ENCODE assay signal across 23 cellular contexts in the genomic region with DNA sequence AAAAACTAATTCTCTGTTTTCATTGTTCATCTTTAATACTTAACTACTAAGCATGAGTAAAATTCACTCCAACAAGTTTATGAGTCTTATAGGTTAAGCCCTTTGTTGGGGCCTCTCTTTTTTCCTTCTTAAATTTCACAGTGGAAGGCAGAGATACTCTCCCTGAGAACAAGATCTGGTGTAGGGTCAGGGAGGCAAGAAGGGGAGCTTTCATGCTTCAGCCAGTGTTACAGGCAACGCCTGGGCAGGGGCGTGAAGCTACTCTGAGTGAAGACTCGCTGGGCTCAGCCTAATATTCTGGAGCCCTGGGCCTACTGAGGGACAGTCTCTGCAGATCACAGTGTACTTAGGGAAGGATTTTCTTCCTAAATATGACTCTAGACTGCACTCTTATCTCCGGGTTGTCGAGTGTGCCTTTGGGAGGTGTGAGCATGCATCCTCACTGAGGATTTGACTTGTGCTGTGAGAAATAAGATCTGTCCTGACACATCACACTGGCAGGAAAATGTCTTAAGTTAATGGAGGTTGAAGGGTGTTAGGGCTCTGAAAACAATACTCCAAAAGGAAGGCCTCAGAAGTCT.
"Had no signal": no experiment of that assay in that cellular context is flagged by ENCODE, and none has a peak within 500 bp of the region (broad histone marks: within the 10 kb centered on the region; RNA-seq: fewer than 3 reads in every experiment).

No MANE protein-coding gene starts in this region.

- H3K27ac ChIP-seq: coronary artery, foreskin keratinocyte, ovary, spleen, testis, tibial nerve, upper lobe of right lung, vagina had no signal

- H3K36me3 ChIP-seq: ovary, spleen, tibial nerve, upper lobe of right lung, vagina had no signal

- H3K4me3 ChIP-seq: coronary artery, ovary, spleen, testis, tibial nerve, upper lobe of right lung, vagina had no signal

- H3K9me3 Mint-ChIP-seq: stimulated activated naive CD8-positive, alpha-beta T cell treated with anti-CD3 and anti-CD28 coated beads, Interleukin-15, amount 100 ng/mL, for 72 hours had no signal

- H3K4me1 ChIP-seq: foreskin keratinocyte, testis, upper lobe of right lung, vagina had no signal

- H3K27ac Mint-ChIP-seq: endodermal cell; naive thymus-derived CD4-positive, alpha-beta T cell; stimulated activated naive B cell treated with anti-CD40 and anti-IgM and Interleukin-4, amounts not matched to agents 10 μg/mL and 1 μg/mL and 100 μg/mL, for 72 hours; stimulated activated naive CD8-positive, alpha-beta T cell treated with anti-CD3 and anti-CD28 coated beads, Interleukin-15, amount 100 ng/mL, for 72 hours had no signal

- ATAC-seq: foreskin keratinocyte; naive thymus-derived CD4-positive, alpha-beta T cell; sciatic nerve; stimulated activated naive B cell treated with anti-CD40 and anti-IgM and Interleukin-4, amounts not matched to agents 10 μg/mL and 1 μg/mL and 100 μg/mL, for 72 hours; stimulated activated naive CD8-positive, alpha-beta T cell treated with anti-CD3 and anti-CD28 coated beads, Interleukin-15, amount 100 ng/mL, for 72 hours; upper lobe of right lung had no signal

- H3K27me3 ChIP-seq: ovary, testis, tibial nerve, upper lobe of right lung, vagina had no signal

- H3K9me3 ChIP-seq: ovary, spleen, testis, upper lobe of right lung, vagina had no signal

- DNase-seq: effector CD4-positive, alpha-beta T cell; endodermal cell; erythroblast; foreskin keratinocyte; head of caudate nucleus; hypothalamus; kidney glomerular epithelial cell; mesendoderm; naive thymus-derived CD4-positive, alpha-beta T cell; nucleus accumbens; ovary; spleen; stimulated activated CD4-positive, alpha-beta T cell treated with anti-CD3 and anti-CD28 coated beads, Interleukin-15, amount 100 ng/mL, for 24 hours; stimulated activated CD4-positive, alpha-beta T cell treated with anti-CD3 and anti-CD28 coated beads, Interleukin-1b, Interleukin-23, amount 100 ng/mL, for 48 hours; stimulated activated CD4-positive, alpha-beta T cell treated with anti-CD3 and anti-CD28 coated beads, Interleukin-4, amount 100 ng/mL, for 24 hours; stimulated activated naive B cell treated with anti-CD40 and anti-IgM and Interleukin-4, amounts not matched to agents 10 μg/mL and 1 μg/mL and 100 μg/mL, for 72 hours; stimulated activated naive CD8-positive, alpha-beta T cell treated with anti-CD3 and anti-CD28 coated beads, Interleukin-15, amount 100 ng/mL, for 72 hours; testis; upper lobe of right lung had no signal

- H3K36me3 Mint-ChIP-seq: naive thymus-derived CD4-positive, alpha-beta T cell; stimulated activated naive B cell treated with anti-CD40 and anti-IgM and Interleukin-4, amounts not matched to agents 10 μg/mL and 1 μg/mL and 100 μg/mL, for 72 hours had no signal
